8 cellular contexts compared by ENCODE assay signal in the genomic region with DNA sequence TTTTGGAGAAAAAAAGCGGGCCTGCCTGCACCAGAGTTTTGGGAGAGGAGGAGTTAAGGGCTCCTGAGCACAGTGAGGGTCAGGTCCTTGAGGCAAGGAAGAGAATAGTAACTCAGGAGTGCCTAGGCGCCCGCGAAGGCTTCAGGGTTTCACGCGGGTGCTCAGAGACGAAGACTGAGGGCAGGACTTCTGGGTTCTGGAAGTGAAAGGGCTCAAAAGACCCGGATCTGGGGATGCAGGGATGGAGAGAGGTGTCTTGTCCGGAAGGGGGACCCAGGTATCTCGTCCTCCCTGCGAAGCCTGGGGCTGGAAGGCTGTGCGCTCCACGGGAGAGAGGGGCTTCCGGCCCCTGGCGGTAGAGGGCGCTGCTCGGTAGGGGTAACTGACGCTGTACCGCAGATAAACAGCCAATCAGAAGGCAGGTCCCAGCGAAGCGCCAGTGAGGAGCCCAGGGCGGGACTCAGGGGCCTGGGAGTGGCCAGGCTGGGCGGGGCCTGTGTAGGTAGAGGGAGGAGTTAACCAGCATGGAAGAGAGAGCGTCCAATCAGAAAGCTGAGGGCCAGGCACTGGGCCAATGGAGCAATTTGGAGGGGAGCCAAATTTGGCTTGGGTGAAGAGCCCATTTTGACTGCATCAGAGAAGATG. TPM values are rescaled to one million over a fixed set of nuclear protein-coding genes. Genes with fewer than 3 reads are reported as not detected.
A peak's percentile ranks its signal among the peaks of the same experiment; 100 is the strongest.
DNase-seq lines count a peak whose midpoint lies in the region; TF ChIP-seq lines count a peak whose summit lies in the region.

No MANE protein-coding gene starts in this region.

- H2BK5ac ChIP-seq in mesendoderm (ENCODE audit: low read length): no peak overlapping the region

- H3K27me3 ChIP-seq in mesendoderm (ENCODE audit: insufficient read depth, low read length, poor library complexity) (peaks cover 3% of the 10 kb centered on the region), transverse colon (no peaks in the 10 kb centered on the region)

- H2BK15ac ChIP-seq in mesendoderm (replicated peaks; ENCODE audit: low read depth): no peak overlapping the region

- peak overlapping the region; percentile 79 for H3K4me2 ChIP-seq in mesendoderm (ENCODE audit: low read length)

- H3K4me3 ChIP-seq in WI38 (ENCODE audit: low read depth, low read length) (peak overlapping the region; percentile 70), mesendoderm (ENCODE audit: low read length) (peak overlapping the region; percentile 64), transverse colon (peak overlapping the region; percentile 58 to 80 (median 66))

- no peak for TF ChIP-seq POLR2A in transverse colon (IDR thresholded peaks at IDR 0.05)

- no peak for TF ChIP-seq EP300 in transverse colon (IDR thresholded peaks at IDR 0.05; ENCODE audit: low read depth)

- peak overlapping the region; percentile 86 for H3K9ac ChIP-seq in mesendoderm (ENCODE audit: low read length)

- intact Hi-C loops in transverse colon (cut with DNase I; ENCODE audit: low total_unique reads): no loop called here

- H3K36me3 ChIP-seq in mesendoderm (ENCODE audit: control insufficient read depth, insufficient read depth, low read length): no peaks in the 10 kb centered on the region
- H3K36me3 ChIP-seq in transverse colon: no peaks in the 10 kb centered on the region

- WGBS in mesendoderm (ENCODE audit: extremely low coverage, insufficient coverage, low lambda C conversion rate): no CpG with 5 or more reads among the region's 24 CpGs
- 25% methylated on average over 24 of the region's 24 CpGs; no CpG with 5 or more reads in 1 of the 2 donors for WGBS in transverse colon (ENCODE audit: low coverage in 1 of 2), 2 donors

- no peak overlapping the region for H2BK120ac ChIP-seq in mesendoderm (ENCODE audit: low read depth, low read length)

- no peak overlapping the region for H4K5ac ChIP-seq in mesendoderm (ENCODE audit: low read length)

- TF ChIP-seq CTCF in WI38 (IDR thresholded peaks at IDR 0.05; ENCODE audit: low read depth, low read length): peak; percentile 79
- TF ChIP-seq CTCF in transverse colon (IDR thresholded peaks at IDR 0.05): peak; percentile 68 to 85 (median 77)

- in situ Hi-C loops in transverse colon (cut with MboI; ENCODE audit: low pct_ligation_motif_present in 1 of 4, low pct_unique_long_range_greater_than_20kb in 1 of 4, low sequenced_read_pairs in 3 of 4): loop anchor here in 2 of 4 donors (25.0 kb wide), 2 partner anchors 415 to 485 kb away; partner anchors contain the start of gene HSD3B7 (in 1 of the 2)

- peak overlapping the region; percentile 98 for H3K18ac ChIP-seq in mesendoderm (ENCODE audit: low read length)

- peak overlapping the region; percentile 70 for H3K4ac ChIP-seq in mesendoderm (ENCODE audit: low read depth, low read length)

- H3K79me2 ChIP-seq in mesendoderm (ENCODE audit: control insufficient read depth, insufficient read depth, low read length): no peaks in the 10 kb centered on the region

- H3K79me1 ChIP-seq in mesendoderm (ENCODE audit: low read length): no peaks in the 10 kb centered on the region

- H3K27ac ChIP-seq in mesendoderm (ENCODE audit: low read depth, low read length) (no peak overlapping the region), transverse colon (peak overlapping the region; percentile 90 to 98 (median 93))

- no peak overlapping the region for H3K23ac ChIP-seq in mesendoderm (ENCODE audit: low read length)

- no peaks in the 10 kb centered on the region for H3K4me1 ChIP-seq in mesendoderm (ENCODE audit: control insufficient read depth, low read depth, low read length)
- H3K4me1 ChIP-seq in transverse colon: peaks cover 13 to 54% (median 39%) of the 10 kb centered on the region in 4 donors

- DNase-seq in stimulated activated CD4-positive, alpha-beta T cell treated with anti-CD3 and anti-CD28 coated beads, Interleukin-15, amount 100 ng/mL, for 24 hours: peak; percentile 50
- no peak for DNase-seq in stimulated activated CD4-positive, alpha-beta T cell treated with anti-CD3 and anti-CD28 coated beads, Interleukin-4, amount 100 ng/mL, for 4 hours
- DNase-seq in NCI-H1436 (lab: John Stamatoyannopoulos, UW) (peak; percentile 98), epidermal melanocyte (ENCODE audit: insufficient read length, low spot score) (peak; percentile 99), mesendoderm (peak; percentile 88), transverse colon (peak; percentile 93), OCI-M2 (lab: John Stamatoyannopoulos, UW; ENCODE audit: unreplicated experiment) (no peak)

- no peak overlapping the region for H4K8ac ChIP-seq in mesendoderm (ENCODE audit: low read depth, low read length)

- no peaks in the 10 kb centered on the region for H3K9me3 ChIP-seq in transverse colon

- no peak overlapping the region for H2AK5ac ChIP-seq in mesendoderm (ENCODE audit: low read length)

- H3K56ac ChIP-seq in mesendoderm (ENCODE audit: low read length): peak overlapping the region; percentile 92

RNA-seq across cellular contexts. Expression of gene TGFB1I1, which starts 0.7 kb away (rescaled TPM):
- polyA plus RNA-seq in mesendoderm (2013, experiment 1 of 2): 4.1 TPM
- polyA plus RNA-seq in mesendoderm (2013, experiment 2 of 2): 4.7 TPM
- 100 to 1,000 TPM in 1 of 4 donors, 10 to 100 TPM in 3; 43.0 to 102 (median 61.4) TPM for total RNA-seq in transverse colon

RNA-seq across cellular contexts. Expression of gene SLC5A2, which starts 10.2 kb away (rescaled TPM):
- 0.01 TPM for polyA plus RNA-seq in mesendoderm (2013, experiment 1 of 2)
- not detected for polyA plus RNA-seq in mesendoderm (2013, experiment 2 of 2)
- total RNA-seq in transverse colon: not detected

RNA-seq across cellular contexts. Expression of gene ARMC5, which starts 13.4 kb away (rescaled TPM):
- 6.4 TPM for polyA plus RNA-seq in mesendoderm (2013, experiment 1 of 2)
- 6.8 TPM for polyA plus RNA-seq in mesendoderm (2013, experiment 2 of 2)
- total RNA-seq in transverse colon: 10 to 100 TPM in 1 of 4 donors, 1 to 10 TPM in 3; 3.2 to 17.6 (median 8.4) TPM

RNA-seq across cellular contexts. Expression of gene ZNF843, which starts 30.1 kb away (rescaled TPM):
- 0.06 TPM for polyA plus RNA-seq in mesendoderm (2013, experiment 1 of 2)
- polyA plus RNA-seq in mesendoderm (2013, experiment 2 of 2): 0.06 TPM
- total RNA-seq in transverse colon: under 1 TPM in 2 of 4 donors, not detected in 2; 0.14 to 0.79 TPM

RNA-seq across cellular contexts. Expression of gene RUSF1, which starts 35.5 kb away (rescaled TPM):
- polyA plus RNA-seq in mesendoderm (2013, experiment 1 of 2): 12.4 TPM
- 12.2 TPM for polyA plus RNA-seq in mesendoderm (2013, experiment 2 of 2)
- 10 to 100 TPM; 49.2 to 86.5 (median 71.3) TPM for total RNA-seq in transverse colon

Comparison
In these comparisons a context has a peak if more than half of its experiments do, and no peak if none do; other contexts are left out.
1. DNase-seq: peak in stimulated activated CD4-positive, alpha-beta T cell treated with anti-CD3 and anti-CD28 coated beads, Interleukin-15, amount 100 ng/mL, for 24 hours (single experiment), NCI-H1436 (single experiment), epidermal melanocyte (single experiment), mesendoderm (single experiment) and transverse colon (single experiment); none in stimulated activated CD4-positive, alpha-beta T cell treated with anti-CD3 and anti-CD28 coated beads, Interleukin-4, amount 100 ng/mL, for 4 hours (0 of 2) and OCI-M2 (single experiment).
2. Peak in every context shown above with its lines, with median percentiles within 50 percentile points of each other: H3K4me3 ChIP-seq.